31 cellular contexts compared by ENCODE assay signal in the genomic region with DNA sequence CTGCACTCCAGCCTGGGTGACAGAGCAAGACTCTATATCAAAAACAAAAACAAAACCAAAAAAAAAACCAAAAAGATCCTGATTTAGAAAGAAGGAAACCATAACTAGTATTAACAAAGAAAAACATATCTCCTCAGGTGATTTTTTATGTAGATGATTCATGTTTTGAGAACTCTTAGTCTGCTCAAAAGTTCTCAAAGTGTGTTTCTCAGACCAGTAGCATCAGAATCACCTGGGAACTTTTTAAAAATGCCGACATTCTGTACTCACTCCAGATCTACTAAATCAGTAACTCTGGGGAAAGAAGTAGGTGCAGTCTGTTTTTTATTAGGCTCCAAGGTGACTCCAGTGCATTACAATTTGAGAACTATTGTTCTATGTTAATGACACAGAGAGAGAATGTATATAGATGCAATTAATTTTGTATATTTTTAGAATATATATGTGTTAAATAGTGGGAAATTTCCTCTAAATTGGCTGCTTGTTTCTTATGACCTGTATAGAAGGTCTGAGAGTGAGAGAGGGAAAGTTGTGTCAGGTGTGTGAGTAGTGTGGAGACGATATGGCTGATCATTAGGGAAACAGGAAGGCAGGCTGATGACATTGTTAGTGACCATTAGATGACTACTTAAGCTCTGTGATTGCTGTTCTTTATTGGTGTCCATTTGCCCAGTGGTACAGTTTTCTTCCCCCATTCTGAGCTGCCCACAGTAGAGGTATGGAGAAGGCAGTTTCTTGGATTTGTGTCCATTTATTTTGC.
"Had no signal": no experiment of that assay in that cellular context is flagged by ENCODE, and none has a peak within 500 bp of the region (broad histone marks: within the 10 kb centered on the region; RNA-seq: fewer than 3 reads in every experiment).

No MANE protein-coding gene starts in this region.

- H3K27ac Mint-ChIP-seq: T-cell had no signal

- H3K9me3 ChIP-seq: SJCRH30 had no signal

- H2AFZ ChIP-seq: PC-9 had no signal

- H3K9ac ChIP-seq: KMS-11 had no signal

- H3K4me1 ChIP-seq: SJCRH30 had no signal

- H3K36me3 Mint-ChIP-seq: T-cell had no signal

- H3K4me3 Mint-ChIP-seq: T-cell had no signal

- H3K36me3 ChIP-seq: SJCRH30 had no signal

- DNase-seq: Karpas-422, NCI-H1048, NCI-H1092 treated with DMSO at 0.1 percent for 48 hours, NCI-H1105 treated with DMSO at 0.1 percent for 48 hours, NCI-H1417, NCI-H1436, NCI-H146, NCI-H1694, NCI-H187 treated with DMSO at 0.1 percent for 48 hours, NCI-H2029, NCI-H2081, NCI-H2171 treated with DMSO at 0.1 percent for 48 hours, NCI-H2227 treated with DMSO at 0.1 percent for 48 hours, NCI-H345, NCI-H446, NCI-H510A treated with DMSO at 0.1 percent for 48 hours, NCI-H524 treated with DMSO at 0.1 percent for 48 hours, NCI-H526 treated with DMSO at 0.1 percent for 48 hours, NCI-H774, PC-9, SHP77, SIG-M5, SJCRH30, T-cell had no signal

- H3K4me2 ChIP-seq: KMS-11, PC-9 had no signal

- H3K4me3 ChIP-seq: PC-9, SJCRH30, SK-N-MC had no signal

- H3K27ac ChIP-seq: KMS-11, PC-9, RWPE1, SJCRH30, SK-N-MC had no signal

- H3K27me3 Mint-ChIP-seq: T-cell had no signal

- H3K27me3 ChIP-seq: SJCRH30 had no signal

- FAIRE-seq: RCC 7860 had no signal

- H3K4me1 Mint-ChIP-seq: T-cell had no signal

- ATAC-seq: Panc1, Right ventricle myocardium inferior, SK-N-SH treated with all-trans-retinoic acid at 6 μM for 48 hours, T-cell had no signal
